34 cellular contexts compared by ENCODE assay signal in the genomic region with DNA sequence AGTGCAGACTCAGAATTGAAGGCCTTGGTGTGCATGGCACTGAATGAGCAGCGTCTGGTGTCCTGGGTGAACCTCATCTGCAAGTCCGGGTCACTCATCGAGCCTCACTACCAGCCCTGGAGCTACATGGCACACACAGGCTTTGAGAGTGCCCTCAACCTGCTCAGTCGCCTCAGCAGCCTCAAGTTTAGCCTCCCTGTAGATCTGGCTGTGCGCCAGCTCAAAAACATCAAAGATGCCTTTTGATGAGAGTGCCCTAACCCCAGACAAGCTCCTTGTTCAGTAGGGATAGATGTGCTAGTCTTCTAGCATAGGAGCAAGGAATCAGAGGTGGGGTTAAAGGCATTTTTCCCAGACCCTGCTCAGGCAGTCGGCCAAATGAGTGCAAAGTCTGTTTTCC. TPM values are rescaled to one million over a fixed set of nuclear protein-coding genes. Genes with fewer than 3 reads are reported as not detected.
"Had no signal": no experiment of that assay in that cellular context is flagged by ENCODE, and none has a peak within 500 bp of the region (broad histone marks: within the 10 kb centered on the region; RNA-seq: fewer than 3 reads in every experiment).

No MANE protein-coding gene starts in this region.

- H3K9me3 Mint-ChIP-seq: activated naive CD4-positive, alpha-beta T cell treated with anti-CD3 and anti-CD28 coated beads, Interleukin-2, amount 10 ng/mL, durations not matched to agents 7 days and 5 days; activated naive CD8-positive, alpha-beta T cell treated with anti-CD3 and anti-CD28 coated beads, Interleukin-2, amount 10 ng/mL, durations not matched to agents 7 days and 5 days; activated T-helper 1 cell treated with anti-CD3 and anti-CD28 coated beads, Interleukin-12 subunit alpha, Interleukin-12 subunit beta, Interleukin-2, Interleukin-4 antibody, amounts not matched to agents 30 ng/mL and 10 ng/mL and 1 ng/mL, durations not matched to agents 14 hours and 24 hours and 36 hours; brain; natural killer cell treated with Interleukin-12 subunit alpha and Interleukin-12 subunit beta and Interleukin-15 and Interleukin-18, amount 100 ng/mL, for 72 hours; T-helper 2 cell treated with Interferon-gamma antibody and Interleukin-4, amounts not matched to agents 5 μg/mL and 100 μg/mL, for 36 hours had no signal

- H3K27ac ChIP-seq: ascending aorta, cardiac muscle cell, coronary artery, heart right ventricle, left lung, lower lobe of right lung, sigmoid colon, suprapubic skin, tibial nerve had no signal

- H3K4me3 ChIP-seq: ascending aorta, cardiac muscle cell, coronary artery, dorsolateral prefrontal cortex, heart right ventricle, left lung, lower lobe of right lung, mucosa of descending colon, sigmoid colon, smooth muscle cell, suprapubic skin, tibial nerve had no signal

- H3K4me3 Mint-ChIP-seq: activated CD4-positive, alpha-beta T cell treated with anti-CD3 and anti-CD28 coated beads for 36 hours; activated naive CD4-positive, alpha-beta T cell treated with anti-CD3 and anti-CD28 coated beads, Interleukin-2, amount 10 ng/mL, durations not matched to agents 7 days and 5 days; activated naive CD8-positive, alpha-beta T cell treated with anti-CD3 and anti-CD28 coated beads, Interleukin-2, amount 10 ng/mL, durations not matched to agents 7 days and 5 days; activated T-helper 1 cell treated with anti-CD3 and anti-CD28 coated beads, Interleukin-12 subunit alpha, Interleukin-12 subunit beta, Interleukin-2, Interleukin-4 antibody, amounts not matched to agents 30 ng/mL and 10 ng/mL and 1 ng/mL, durations not matched to agents 14 hours and 24 hours and 36 hours; brain; natural killer cell treated with Interleukin-12 subunit alpha and Interleukin-12 subunit beta and Interleukin-15 and Interleukin-18, amount 100 ng/mL, for 72 hours; T-helper 2 cell treated with Interferon-gamma antibody and Interleukin-4, amounts not matched to agents 5 μg/mL and 100 μg/mL, for 36 hours had no signal

- ATAC-seq: activated CD4-positive, alpha-beta T cell treated with anti-CD3 and anti-CD28 coated beads for 36 hours; left lung; lower lobe of right lung; mucosa of descending colon; natural killer cell treated with Interleukin-12 subunit alpha and Interleukin-12 subunit beta and Interleukin-15 and Interleukin-18, amount 100 ng/mL, for 72 hours had no signal

- H3K4me1 Mint-ChIP-seq: activated CD4-positive, alpha-beta T cell treated with anti-CD3 and anti-CD28 coated beads for 36 hours; activated naive CD4-positive, alpha-beta T cell treated with anti-CD3 and anti-CD28 coated beads, Interleukin-2, amount 10 ng/mL, durations not matched to agents 7 days and 5 days; brain had no signal

- H3K4me2 ChIP-seq: smooth muscle cell had no signal

- H3K4me1 ChIP-seq: ascending aorta, lower lobe of right lung, sigmoid colon, suprapubic skin had no signal

- H3K27ac Mint-ChIP-seq: activated CD4-positive, alpha-beta T cell treated with anti-CD3 and anti-CD28 coated beads for 36 hours; activated naive CD4-positive, alpha-beta T cell treated with anti-CD3 and anti-CD28 coated beads, Interleukin-2, amount 10 ng/mL, durations not matched to agents 7 days and 5 days; activated naive CD8-positive, alpha-beta T cell treated with anti-CD3 and anti-CD28 coated beads, Interleukin-2, amount 10 ng/mL, durations not matched to agents 7 days and 5 days; activated T-helper 1 cell treated with anti-CD3 and anti-CD28 coated beads, Interleukin-12 subunit alpha, Interleukin-12 subunit beta, Interleukin-2, Interleukin-4 antibody, amounts not matched to agents 30 ng/mL and 10 ng/mL and 1 ng/mL, durations not matched to agents 14 hours and 24 hours and 36 hours; brain; natural killer cell treated with Interleukin-12 subunit alpha and Interleukin-12 subunit beta and Interleukin-15 and Interleukin-18, amount 100 ng/mL, for 72 hours; T-helper 2 cell treated with Interferon-gamma antibody and Interleukin-4, amounts not matched to agents 5 μg/mL and 100 μg/mL, for 36 hours had no signal

- DNase-seq: activated CD4-positive, alpha-beta T cell treated with anti-CD3 and anti-CD28 coated beads for 36 hours; activated CD4-positive, CD25-positive, alpha-beta regulatory T cell; activated CD8-positive, alpha-beta memory T cell treated with anti-CD3 and anti-CD28 coated beads, Interleukin-2, amount 50 U/mL, for 4 hours; activated effector memory CD4-positive, alpha-beta T cell treated with anti-CD3 and anti-CD28 coated beads, Interleukin-2, amount 50 U/mL, for 16 hours; activated naive CD4-positive, alpha-beta T cell treated with anti-CD3 and anti-CD28 coated beads, Interleukin-2, amount 10 ng/mL, durations not matched to agents 7 days and 5 days; activated naive CD8-positive, alpha-beta T cell treated with anti-CD3 and anti-CD28 coated beads, Interleukin-2, amount 10 ng/mL, durations not matched to agents 7 days and 5 days; activated T-cell treated with anti-CD3 and anti-CD28 coated beads, Interleukin-2, amount 50 U/mL, for 1 hour; cerebellar nuclear complex; dorsolateral prefrontal cortex; effector memory CD4-positive, alpha-beta T cell; foreskin melanocyte; heart right ventricle; kidney glomerular epithelial cell; left lung; lower lobe of right lung; mesendoderm; mucosa of descending colon; retina; sigmoid colon; stimulated activated CD4-positive, alpha-beta T cell treated with anti-CD3 and anti-CD28 coated beads, Interleukin-1b, Interleukin-23, amount 100 ng/mL, for 48 hours; stimulated activated CD4-positive, alpha-beta T cell treated with anti-CD3 and anti-CD28 coated beads, Interleukin-4, amount 100 ng/mL, for 4 hours; stimulated activated CD8-positive, alpha-beta memory T cell treated with anti-CD3 and anti-CD28 coated beads, Interleukin-4, amount 100 ng/mL, for 48 hours; stimulated activated naive CD4-positive, alpha-beta T cell; T-helper 1 cell had no signal

- H3K27me3 Mint-ChIP-seq: activated CD4-positive, alpha-beta T cell treated with anti-CD3 and anti-CD28 coated beads for 36 hours; activated naive CD4-positive, alpha-beta T cell treated with anti-CD3 and anti-CD28 coated beads, Interleukin-2, amount 10 ng/mL, durations not matched to agents 7 days and 5 days; activated naive CD8-positive, alpha-beta T cell treated with anti-CD3 and anti-CD28 coated beads, Interleukin-2, amount 10 ng/mL, durations not matched to agents 7 days and 5 days; brain; natural killer cell treated with Interleukin-12 subunit alpha and Interleukin-12 subunit beta and Interleukin-15 and Interleukin-18, amount 100 ng/mL, for 72 hours had no signal

- H3K9me3 ChIP-seq: ascending aorta, heart right ventricle, left lung, lower lobe of right lung, mucosa of descending colon, sigmoid colon, suprapubic skin, tibial nerve had no signal

- H3K27me3 ChIP-seq: ascending aorta, cardiac muscle cell, dorsolateral prefrontal cortex, heart right ventricle, left lung, sigmoid colon, suprapubic skin, tibial nerve had no signal

RNA-seq across cellular contexts. Expression of a gene that starts 11.6 kb away (rescaled TPM):
- total RNA-seq: ascending aorta, tibial nerve had no signal
